Comparison of ENCODE assay signal across 9 cellular contexts in genomic region chr14:76924363-76925151, GRCh38.
DNase-seq lines count a peak whose midpoint lies in the region; ATAC-seq, FAIRE-seq and TF ChIP-seq lines count a peak whose summit lies in the region.
"Had no signal": no experiment of that assay in that cellular context is flagged by ENCODE, and none has a peak within 500 bp of the region (broad histone marks: within the 10 kb centered on the region; RNA-seq: fewer than 3 reads in every experiment).

No MANE protein-coding gene starts in this region.

- no peak overlapping the region for H3K27ac Mint-ChIP-seq in activated CD4-positive, alpha-beta memory T cell treated with anti-CD3 and anti-CD28 coated beads for 36 hours
- no peak overlapping the region for H3K27ac Mint-ChIP-seq in activated CD4-positive, alpha-beta memory T cell treated with anti-CD3 and anti-CD28 coated beads, Interleukin-2, amount 10 ng/mL, durations not matched to agents 7 days and 5 days
- H3K27ac Mint-ChIP-seq in activated T-cell treated with anti-CD3 and anti-CD28 coated beads, Interleukin-2, amount 50 U/mL, for 24 hours = no peak overlapping the region

- CTCF ChIA-PET in activated CD4-positive, alpha-beta memory T cell treated with anti-CD3 and anti-CD28 coated beads for 36 hours (lab: Charles Lee) = interaction anchor here (0.5 to 4.3 kb wide), 5 partner anchors 11 to 146 kb away, joined by 3 to 24 read pairs (median 4); no protein-coding TSS in a partner anchor
- CTCF ChIA-PET in activated CD4-positive, alpha-beta memory T cell treated with anti-CD3 and anti-CD28 coated beads, Interleukin-2, amount 10 ng/mL, durations not matched to agents 7 days and 5 days (lab: Charles Lee) = interaction anchor here (1.4 to 2.7 kb wide), 5 partner anchors 12 to 146 kb away, joined by 3 to 15 read pairs (median 3); no protein-coding TSS in a partner anchor
- CTCF ChIA-PET in H1 (lab: Charles Lee; ENCODE audit: partially characterized antibody) = interaction anchor here (0.7 to 24.1 kb wide), 16 partner anchors 9 to 146 kb away, joined by 3 to 424 read pairs (median 6); no protein-coding TSS in a partner anchor

- H3K4me2 ChIP-seq in H1 (ENCODE audit: insufficient read depth in 1 of 2, low read depth in 2 of 2, low read length in 2 of 2) = peak overlapping the region; percentile 63 to 67

- H3K23me2 ChIP-seq in H1 (ENCODE audit: low read depth, low read length) = peaks cover 5% of the 10 kb centered on the region; the same call in 1 of the 2 replicates

- H2BK20ac ChIP-seq in H1 (ENCODE audit: low read length) = peak overlapping the region; percentile 97; the same call in 1 of the 2 replicates

- H3K27ac ChIP-seq in H1 (ENCODE audit: low read depth, low read length) = peak overlapping the region; percentile 94
- H3K27ac ChIP-seq: SJSA1 had no signal

- TF ChIP-seq CTCF in H1 (IDR thresholded peaks at IDR 0.05; ENCODE audit: control extremely low read depth in 1 of 3, insufficient read depth in 1 of 3, low read depth in 1 of 3, low read length in 3 of 3) = no peak

- peaks cover 67% of the 10 kb centered on the region for H3K4me1 Mint-ChIP-seq in activated CD4-positive, alpha-beta memory T cell treated with anti-CD3 and anti-CD28 coated beads for 36 hours (ENCODE audit: low read depth)
- peaks cover 80% of the 10 kb centered on the region for H3K4me1 Mint-ChIP-seq in activated CD4-positive, alpha-beta memory T cell treated with anti-CD3 and anti-CD28 coated beads, Interleukin-2, amount 10 ng/mL, durations not matched to agents 7 days and 5 days
- peaks cover 72% of the 10 kb centered on the region for H3K4me1 Mint-ChIP-seq in activated T-cell treated with anti-CD3 and anti-CD28 coated beads, Interleukin-2, amount 50 U/mL, for 24 hours (ENCODE audit: low read depth)

- 0 out of 2 replicates have a peak overlapping the region, but pooled peaks have one; percentile 66 for H4K8ac ChIP-seq in H1 (ENCODE audit: extremely low read depth, insufficient read depth, low read length)

- peak overlapping the region; percentile 75 for H2BK5ac ChIP-seq in H1 (ENCODE audit: low read depth, low read length)

- peak overlapping the region; percentile 10 for H3K4ac ChIP-seq in H1 (replicated peaks; ENCODE audit: insufficient read length, low read depth, low read length)

- 20% methylated on average over 13 of the region's 18 CpGs; no CpG with 5 or more reads in 1 of the 2 experiments for WGBS in H1 (ENCODE audit: extremely low coverage in 1 of 2, insufficient coverage in 1 of 2, insufficient read length in 1 of 2, insufficient replicate concordance in 2 of 2, low coverage in 1 of 2, low lambda C conversion rate in 2 of 2, missing lambda C conversion rate in 1 of 2), 2 experiments

- H4K91ac ChIP-seq in H1 (replicated peaks; ENCODE audit: insufficient read length, low read length) = peak overlapping the region; percentile 45

- H3K18ac ChIP-seq in H1 (ENCODE audit: extremely low read depth, low read length) = peak overlapping the region; percentile 84

- H3K27me3 Mint-ChIP-seq in activated CD4-positive, alpha-beta memory T cell treated with anti-CD3 and anti-CD28 coated beads for 36 hours = no peaks in the 10 kb centered on the region
- H3K27me3 Mint-ChIP-seq in activated CD4-positive, alpha-beta memory T cell treated with anti-CD3 and anti-CD28 coated beads, Interleukin-2, amount 10 ng/mL, durations not matched to agents 7 days and 5 days = peaks cover 7% of the 10 kb centered on the region
- H3K27me3 Mint-ChIP-seq in activated T-cell treated with anti-CD3 and anti-CD28 coated beads, Interleukin-2, amount 50 U/mL, for 24 hours = no peaks in the 10 kb centered on the region

- peak overlapping the region; percentile 7 for H4K5ac ChIP-seq in H1 (ENCODE audit: insufficient read length, low read depth, low read length)

- DNase-seq in activated CD4-positive, alpha-beta memory T cell treated with anti-CD3 and anti-CD28 coated beads for 36 hours = peak; percentile 52
- DNase-seq in activated CD4-positive, alpha-beta memory T cell treated with anti-CD3 and anti-CD28 coated beads, Interleukin-2, amount 10 ng/mL, durations not matched to agents 7 days and 5 days = no peak
- peak; percentile 20 for DNase-seq in OCI-M1 (lab: John Stamatoyannopoulos, UW)
- peak; percentile 87 for DNase-seq in H1 (ENCODE audit: low read depth in 1 of 2, low spot score in 2 of 2)
- peak; percentile 30 for DNase-seq in stimulated activated CD4-positive, alpha-beta T cell treated with anti-CD3 and anti-CD28 coated beads, Interleukin-4, amount 100 ng/mL, for 1 hour
- DNase-seq in activated T-cell treated with anti-CD3 and anti-CD28 coated beads, Interleukin-2, amount 50 U/mL, for 24 hours = no peak

- no peak overlapping the region for H3K23ac ChIP-seq in H1 (ENCODE audit: insufficient read length)

- no peak for TF ChIP-seq RAD21 in H1 (IDR thresholded peaks at IDR 0.05 in 1 of 2, conservative IDR thresholded peaks at IDR 0.05 in 1 of 2; ENCODE audit: low read depth in 2 of 2, low read length in 2 of 2)

- H3K79me2 ChIP-seq in H1 (ENCODE audit: control insufficient read depth in 1 of 2, insufficient read depth in 2 of 2, low read length in 2 of 2) = no peaks in the 10 kb centered on the region

- H3K9me3 ChIP-seq in H1 (ENCODE audit: insufficient read depth in 2 of 2, low read depth in 1 of 2, low read length in 1 of 2) = no peaks in the 10 kb centered on the region
- H3K9me3 ChIP-seq: SJSA1 had no signal

- no peaks in the 10 kb centered on the region for H3K36me3 Mint-ChIP-seq in activated CD4-positive, alpha-beta memory T cell treated with anti-CD3 and anti-CD28 coated beads for 36 hours
- no peaks in the 10 kb centered on the region for H3K36me3 Mint-ChIP-seq in activated CD4-positive, alpha-beta memory T cell treated with anti-CD3 and anti-CD28 coated beads, Interleukin-2, amount 10 ng/mL, durations not matched to agents 7 days and 5 days (ENCODE audit: low read depth)
- H3K36me3 Mint-ChIP-seq in activated T-cell treated with anti-CD3 and anti-CD28 coated beads, Interleukin-2, amount 50 U/mL, for 24 hours (ENCODE audit: low read depth) = no peaks in the 10 kb centered on the region

- H3K14ac ChIP-seq in H1 (ENCODE audit: insufficient read length) = no peak overlapping the region

- no peaks in the 10 kb centered on the region for H3K36me3 ChIP-seq in H1 (ENCODE audit: control insufficient read depth in 2 of 4, insufficient read depth in 4 of 4, low read length in 3 of 4)
- H3K36me3 ChIP-seq: SJSA1 had no signal

- H2BK120ac ChIP-seq in H1 (replicated peaks; ENCODE audit: low read depth, low read length) = peak overlapping the region; percentile 51

- peak; percentile 96 for FAIRE-seq in H1 (lab: Jason Lieb, UNC)

- no peaks in the 10 kb centered on the region for H3K79me1 ChIP-seq in H1 (ENCODE audit: low read depth, low read length)

- no peaks in the 10 kb centered on the region for H4K20me1 ChIP-seq in H1 (replicated peaks in 1 of 2; ENCODE audit: control insufficient read depth in 1 of 2, insufficient read depth in 2 of 2, low read length in 2 of 2)

- ATAC-seq in HG03565 (IDR thresholded peaks at IDR 0.05; ENCODE audit: unreplicated experiment) = no peak
- no peak for ATAC-seq in HG03342 (IDR thresholded peaks at IDR 0.05; ENCODE audit: unreplicated experiment)

- no peaks in the 10 kb centered on the region for H3K9me3 Mint-ChIP-seq in activated CD4-positive, alpha-beta memory T cell treated with anti-CD3 and anti-CD28 coated beads for 36 hours
- H3K9me3 Mint-ChIP-seq in activated CD4-positive, alpha-beta memory T cell treated with anti-CD3 and anti-CD28 coated beads, Interleukin-2, amount 10 ng/mL, durations not matched to agents 7 days and 5 days = no peaks in the 10 kb centered on the region
- H3K9me3 Mint-ChIP-seq in activated T-cell treated with anti-CD3 and anti-CD28 coated beads, Interleukin-2, amount 50 U/mL, for 24 hours = no peaks in the 10 kb centered on the region

- TF ChIP-seq EP300 in H1 (IDR thresholded peaks at IDR 0.05; ENCODE audit: borderline replicate concordance in 1 of 2, low read depth in 2 of 2, low read length in 2 of 2) = peak; percentile 62 to 93

- H2BK12ac ChIP-seq in H1 (ENCODE audit: low read depth, low read length) = peak overlapping the region; percentile 98

- H3K4me3 Mint-ChIP-seq in activated CD4-positive, alpha-beta memory T cell treated with anti-CD3 and anti-CD28 coated beads for 36 hours = no peak overlapping the region
- H3K4me3 Mint-ChIP-seq in activated CD4-positive, alpha-beta memory T cell treated with anti-CD3 and anti-CD28 coated beads, Interleukin-2, amount 10 ng/mL, durations not matched to agents 7 days and 5 days = no peak overlapping the region
- no peak overlapping the region for H3K4me3 Mint-ChIP-seq in activated T-cell treated with anti-CD3 and anti-CD28 coated beads, Interleukin-2, amount 50 U/mL, for 24 hours

- intact Hi-C loops in activated CD4-positive, alpha-beta memory T cell treated with anti-CD3 and anti-CD28 coated beads for 36 hours (cut with micrococcal nuclease) = no loop called here

- H3K56ac ChIP-seq in H1 (replicated peaks; ENCODE audit: insufficient read length, low read depth, low read length) = no peak overlapping the region

- POLR2A ChIA-PET in activated CD4-positive, alpha-beta memory T cell treated with anti-CD3 and anti-CD28 coated beads for 36 hours (lab: Charles Lee) = interaction anchor here (0.6 kb wide), 1 partner anchor 103 kb away, joined by 3 read pairs; no protein-coding TSS in a partner anchor
- POLR2A ChIA-PET in activated CD4-positive, alpha-beta memory T cell treated with anti-CD3 and anti-CD28 coated beads, Interleukin-2, amount 10 ng/mL, durations not matched to agents 7 days and 5 days (lab: Charles Lee) = interaction anchor here (1.1 to 1.2 kb wide), 2 partner anchors 9 to 18 kb away, joined by 3 read pairs; no protein-coding TSS in a partner anchor
- POLR2A ChIA-PET in H1 (lab: Charles Lee; ENCODE audit: partially characterized antibody) = interaction anchor here (0.6 to 10.1 kb wide), 18 partner anchors 11 to 203 kb away, joined by 3 to 78 read pairs (median 4); partner anchors contain the start of genes CIPC and IRF2BPL

- H2BK15ac ChIP-seq in H1 (ENCODE audit: low read length) = peak overlapping the region; percentile 19; the same call in 1 of the 2 replicates

- peak overlapping the region in 2 of 4 experiments; percentile 29 to 48; a peak in 4 of 8 replicates for H3K4me3 ChIP-seq in H1 (ENCODE audit: extremely low read depth in 1 of 4, insufficient read depth in 2 of 4, low read depth in 3 of 4, low read length in 4 of 4)
- H3K4me3 ChIP-seq: SJSA1 had no signal

- H2AFZ ChIP-seq in H1 (ENCODE audit: low read length) = peak overlapping the region; percentile 73; the same call in 1 of the 2 replicates

- H3K27me3 ChIP-seq in H1 (replicated peaks in 1 of 4; ENCODE audit: control insufficient read depth in 3 of 4, extremely low read depth in 1 of 4, insufficient read depth in 3 of 4, low read length in 3 of 4) = no peaks in the 10 kb centered on the region
- H3K27me3 ChIP-seq: SJSA1 had no signal

- TF ChIP-seq POLR2A in H1 (IDR thresholded peaks at IDR 0.05; ENCODE audit: control extremely low read depth in 1 of 2, low read depth in 2 of 2, low read length in 2 of 2) = peak in 1 of 2 experiments; percentile 68; a peak in 1 of 3 replicates

- peaks cover 11 to 58% (median 43%) of the 10 kb centered on the region in 4 experiments for H3K4me1 ChIP-seq in H1 (replicated peaks in 1 of 4; ENCODE audit: control insufficient read depth in 3 of 4, insufficient read depth in 4 of 4, low read length in 3 of 4)

- H3K9ac ChIP-seq in H1 (replicated peaks in 1 of 4; ENCODE audit: extremely low read depth in 1 of 4, low read depth in 3 of 4, low read length in 3 of 4) = peak overlapping the region in 2 of 4 experiments; percentile 70; a peak in 5 of 7 replicates

- H2AK5ac ChIP-seq in H1 (ENCODE audit: low read depth, low read length) = peak overlapping the region; percentile 88; the same call in 1 of the 2 replicates

Comparison
In these comparisons a context has a peak if more than half of its experiments do, and no peak if none do; other contexts are left out.
1. DNase-seq: peak in activated CD4-positive, alpha-beta memory T cell treated with anti-CD3 and anti-CD28 coated beads for 36 hours (single experiment), OCI-M1 (single experiment), H1 (2 of 2) and stimulated activated CD4-positive, alpha-beta T cell treated with anti-CD3 and anti-CD28 coated beads, Interleukin-4, amount 100 ng/mL, for 1 hour (single experiment); none in activated CD4-positive, alpha-beta memory T cell treated with anti-CD3 and anti-CD28 coated beads, Interleukin-2, amount 10 ng/mL, durations not matched to agents 7 days and 5 days (single experiment) and activated T-cell treated with anti-CD3 and anti-CD28 coated beads, Interleukin-2, amount 50 U/mL, for 24 hours (single experiment).